ENCODE assay signal across 24 cellular contexts in the genomic region with DNA sequence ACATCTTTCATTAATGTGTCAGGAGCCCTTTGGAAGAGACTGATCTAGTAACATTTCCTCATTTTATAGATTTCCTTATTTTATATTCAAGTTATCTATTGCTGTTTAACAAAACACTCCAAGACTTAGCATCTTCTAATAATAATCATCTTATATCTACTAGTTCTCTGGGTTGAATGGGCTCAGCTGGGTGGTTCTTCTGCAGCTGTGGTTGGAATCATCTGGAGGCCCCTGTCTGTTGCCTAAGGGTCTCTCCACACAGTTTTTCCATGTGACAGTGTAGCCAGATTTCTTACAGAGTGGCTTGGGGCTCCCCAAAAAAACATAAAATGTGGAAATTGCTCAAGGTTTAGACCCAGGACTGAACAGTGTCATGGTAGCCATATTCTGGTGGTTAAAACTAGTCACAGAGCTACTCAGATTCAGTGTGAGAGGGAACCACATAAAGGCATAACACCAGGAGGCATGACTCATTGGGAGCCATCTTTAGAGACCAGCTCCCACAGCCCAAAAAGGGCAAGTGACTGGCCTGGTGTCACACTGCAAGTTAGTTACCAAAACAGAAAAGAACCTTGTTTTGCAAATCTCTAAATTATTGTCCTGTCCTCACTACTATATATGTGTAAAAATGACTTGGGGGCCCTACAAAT. TPM values are rescaled to one million over a fixed set of nuclear protein-coding genes. Genes with fewer than 3 reads are reported as not detected.
A peak's percentile ranks its signal among the peaks of the same experiment; 100 is the strongest.
DNase-seq lines count a peak whose midpoint lies in the region; ATAC-seq, FAIRE-seq and TF ChIP-seq lines count a peak whose summit lies in the region.
"Had no signal": no experiment of that assay in that cellular context is flagged by ENCODE, and none has a peak within 500 bp of the region (broad histone marks: within the 10 kb centered on the region; RNA-seq: fewer than 3 reads in every experiment).

No MANE protein-coding gene starts in this region.

- H3K4me1 ChIP-seq in K562 (replicated peaks in 1 of 2; ENCODE audit: control insufficient read depth in 2 of 2, insufficient read depth in 2 of 2, low read length in 2 of 2) (no peaks in the 10 kb centered on the region; a peak in 2 of 5 replicates), upper lobe of right lung (no peaks in the 10 kb centered on the region), sigmoid colon (no peaks in the 10 kb centered on the region)
- H3K4me1 ChIP-seq: parathyroid adenoma had no signal

- no peak overlapping the region for H3K4me3 ChIP-seq in K562
- H3K4me3 ChIP-seq in upper lobe of right lung, result no peak overlapping the region
- H3K4me3 ChIP-seq in sigmoid colon, result no peak overlapping the region
- H3K4me3 ChIP-seq: lower lobe of right lung, mucosa of descending colon had no signal

- CTCF ChIA-PET in K562 (lab: Yijun Ruan, JAX; ENCODE audit: low intra/inter-chr PET ratio), result no interaction called here

- no peak overlapping the region for H3K9ac ChIP-seq in K562 (ENCODE audit: insufficient read depth in 1 of 2, low read depth in 2 of 2, low read length in 2 of 2)
- H3K9ac ChIP-seq: parathyroid adenoma had no signal

- H3K27ac ChIP-seq in K562 (ENCODE audit: extremely low read depth, low read depth, low read length) (no peak overlapping the region), upper lobe of right lung (no peak overlapping the region), sigmoid colon (no peak overlapping the region), substantia nigra (ENCODE audit: low read depth, low read length, poor library complexity, severe bottlenecking) (no peak overlapping the region)
- H3K27ac ChIP-seq: lower lobe of right lung, parathyroid adenoma had no signal

- in situ Hi-C loops in K562 (cut with MboI), result no loop called here

- peaks cover 0 to 9% of the 10 kb centered on the region in 2 experiments; a peak in 1 of 5 replicates for H3K27me3 ChIP-seq in K562 (ENCODE audit: control insufficient read depth in 2 of 2, insufficient read depth in 2 of 2, low read length in 2 of 2)
- no peaks in the 10 kb centered on the region for H3K27me3 ChIP-seq in upper lobe of right lung
- no peaks in the 10 kb centered on the region for H3K27me3 ChIP-seq in sigmoid colon

- H3K36me3 ChIP-seq in K562 (ENCODE audit: control insufficient read depth, insufficient read depth, low read length) (no peaks in the 10 kb centered on the region), upper lobe of right lung (no peaks in the 10 kb centered on the region), sigmoid colon (peaks cover 0 to 14% (median 0%) of the 10 kb centered on the region in 4 donors)

- TF ChIP-seq POLR2A in K562 (conservative IDR thresholded peaks at IDR 0.05) (no peak), sigmoid colon (IDR thresholded peaks at IDR 0.05) (no peak)

- TF ChIP-seq EP300 in K562 (IDR thresholded peaks at IDR 0.05; ENCODE audit: low read length) (no peak), sigmoid colon (IDR thresholded peaks at IDR 0.05) (no peak)

- H3K9me1 ChIP-seq in K562 (ENCODE audit: control insufficient read depth, insufficient read depth, low read length), result no peaks in the 10 kb centered on the region

- no peak overlapping the region for H3K4me2 ChIP-seq in K562 (ENCODE audit: insufficient read depth, low read length)

- BruUV-seq in K562 (replicated peaks; lab: Mats Ljungman, UMichigan), result no TSS peak

- H2AFZ ChIP-seq in K562 (ENCODE audit: low read depth, low read length), result no peak overlapping the region
- H2AFZ ChIP-seq: parathyroid adenoma had no signal

- POLR2A ChIA-PET in K562 (lab: Yijun Ruan, JAX), result interaction anchor here (1.2 kb wide), 1 partner anchor 399 kb away, joined by 3 read pairs; no protein-coding TSS in a partner anchor

- no peak for FAIRE-seq in K562 (lab: Jason Lieb, UNC)
- FAIRE-seq: GM18507 had no signal

- TF ChIP-seq RAD21 in K562 (CRISPR knock-in tag; conservative IDR thresholded peaks at IDR 0.05 in 1 of 2, IDR thresholded peaks at IDR 0.05 in 1 of 2), result no peak

- TF ChIP-seq CTCF in K562 (IDR thresholded peaks at IDR 0.05 in 2 of 3, conservative IDR thresholded peaks at IDR 0.05 in 1 of 3; ENCODE audit: insufficient read depth in 2 of 3, low read depth in 1 of 3, low read length in 3 of 3), result no peak
- TF ChIP-seq CTCF in upper lobe of right lung (IDR thresholded peaks at IDR 0.05), result no peak
- no peak for TF ChIP-seq CTCF in sigmoid colon (IDR thresholded peaks at IDR 0.05)

- ATAC-seq in K562 (no peak), upper lobe of right lung (no peak)
- ATAC-seq: lower lobe of right lung, mucosa of descending colon, right cardiac atrium had no signal

- H3K9me3 ChIP-seq in K562 (replicated peaks; ENCODE audit: control insufficient read depth, insufficient read depth, low read depth, low read length), result no peaks in the 10 kb centered on the region
- H3K9me3 ChIP-seq in upper lobe of right lung, result peaks cover 7% of the 10 kb centered on the region
- peaks cover 0 to 8% (median 3%) of the 10 kb centered on the region in 4 donors for H3K9me3 ChIP-seq in sigmoid colon
- H3K9me3 ChIP-seq: mucosa of descending colon had no signal

- no peaks in the 10 kb centered on the region for H4K20me1 ChIP-seq in K562 (replicated peaks; ENCODE audit: control insufficient read depth, insufficient read depth, low read length)

- intact Hi-C loops in K562 (cut with micrococcal nuclease), result no loop called here
- intact Hi-C loops in upper lobe of right lung (cut with DNase I), result no loop called here
- intact Hi-C loops in sigmoid colon (cut with DNase I), result no loop called here

- DNase-seq in A172 (ENCODE audit: low spot score), result peak; percentile 40
- peak; percentile 42 for DNase-seq in Daoy (ENCODE audit: low read depth)
- peak; percentile 84 for DNase-seq in MV-4-11 (lab: John Stamatoyannopoulos, UW)
- peak in 1 of 4 experiments; percentile 17 for DNase-seq in K562 (ENCODE audit: extremely low read depth in 1 of 4, low spot score in 3 of 4)
- no peak for DNase-seq in upper lobe of right lung
- DNase-seq in SKM-1 treated with dmso at 0.1 percent for 144 hours (lab: John Stamatoyannopoulos, UW; ENCODE audit: unreplicated experiment), result no peak
- DNase-seq in sigmoid colon, result no peak
- no peak for DNase-seq in substantia nigra (lab: John Stamatoyannopoulos, UW)
- DNase-seq: activated B cell treated with CpG ODN at 0.5 μM for 24 hours; CD4-positive, alpha-beta T cell; GF-D8; GOT3; Karpas-422; lower lobe of right lung; mucosa of descending colon; NCI-H1105; NCI-H2081; NCI-H226; NCI-H774; nephron progenitor cell; right cardiac atrium; trophoblast cell had no signal

- H3K79me2 ChIP-seq in K562 (ENCODE audit: control insufficient read depth, insufficient read depth, low read length), result no peaks in the 10 kb centered on the region
- H3K79me2 ChIP-seq: parathyroid adenoma had no signal

RNA-seq across cellular contexts. Expression of a gene that starts 11.5 kb away (rescaled TPM):
- total RNA-seq in A172 (2014; rRNA removed; shearing (Covaris generic)), result 7.3 and 11.8 TPM in 2 replicates
- 3.8 and 11.4 TPM in 2 replicates for total RNA-seq in Daoy (2014; rRNA removed; shearing (Covaris generic))
- 0.21 TPM in 1 of 2 replicates, not detected in the other for total RNA-seq in K562 (2011; cell fraction: chromatin; rRNA removed; ENCODE audit: low replicate concordance)
- total RNA-seq in K562 (2011; cell fraction: nucleolus; rRNA removed), result 1.0 and 1.8 TPM in 2 replicates
- 1.7 and 1.9 TPM in 2 replicates for total RNA-seq in K562 (2011; cell fraction: nucleoplasm; rRNA removed)
- 0.86 and 1.8 TPM in 2 replicates for total RNA-seq in K562 (2014; rRNA removed)
- total RNA-seq in K562 (2014; rRNA removed; fragmentation: Illumina TruSeq; extraction: Trizol), result 0.06 and 0.07 TPM in 2 replicates
- 0.22 and 0.57 TPM in 2 replicates for total RNA-seq in K562 (2015; rRNA removed; fragmentation: Illumina TruSeq; extraction: Trizol)
- total RNA-seq in K562 (2021), result 0.16 and 0.58 TPM in 2 replicates
- polyA plus RNA-seq in K562 (2011; rRNA removed), result 0.10 and 0.38 TPM in 2 replicates
- polyA plus RNA-seq in K562 (2011; cell fraction: cytosol; rRNA removed), result 0.22 and 0.33 TPM in 2 replicates
- 1.1 and 1.7 TPM in 2 replicates for polyA plus RNA-seq in K562 (2011; cell fraction: nucleus; rRNA removed)
- polyA plus RNA-seq in K562 (2012), result 0.64 and 2.1 TPM in 2 replicates
- polyA plus RNA-seq in K562 (2014; fragmentation: Illumina TruSeq; extraction: Trizol), result 0.12 and 0.14 TPM in 2 replicates
- under 1 TPM; 0.01 to 0.08 TPM for polyA plus RNA-seq in K562 (2014; fragmentation: Nextera tagmentation; extraction: Ambion mirVana)
- 0.04 and 0.11 TPM in 2 replicates for polyA plus RNA-seq in K562 (2014; rRNA removed)
- 0.07 and 0.84 TPM in 2 replicates for polyA minus RNA-seq in K562 (2011; rRNA and poly(A)+ RNA removed)
- polyA minus RNA-seq in K562 (2011; cell fraction: cytosol; rRNA and poly(A)+ RNA removed), result 0.82 TPM in 1 of 2 replicates, not detected in the other
- polyA minus RNA-seq in K562 (2011; cell fraction: nucleus; rRNA and poly(A)+ RNA removed), result 1.4 TPM in 1 of 2 replicates, not detected in the other
- 17.7 TPM for total RNA-seq in upper lobe of right lung
- total RNA-seq in sigmoid colon, result 10 to 100 TPM in 1 of 4 donors, 1 to 10 TPM in 3; 6.4 to 18.8 (median 8.8) TPM
- polyA plus RNA-seq in sigmoid colon, result 10 to 100 TPM in 2 of 3 donors, 1 to 10 TPM in 1; 8.6 to 28.2 (median 10.9) TPM
- total RNA-seq: activated B cell treated with CpG ODN at 0.5 μM for 24 hours; CD4-positive, alpha-beta T cell had no signal

RNA-seq across cellular contexts. Expression of a gene that starts 31.7 kb away (rescaled TPM):
- 23.3 and 24.9 TPM in 2 replicates for total RNA-seq in A172 (2014; rRNA removed; shearing (Covaris generic))
- 21.4 and 24.7 TPM in 2 replicates for total RNA-seq in Daoy (2014; rRNA removed; shearing (Covaris generic))
- total RNA-seq in K562 (2011; cell fraction: chromatin; rRNA removed; ENCODE audit: low replicate concordance), result 8.1 and 13.3 TPM in 2 replicates
- total RNA-seq in K562 (2011; cell fraction: nucleolus; rRNA removed), result 8.9 and 10.0 TPM in 2 replicates
- total RNA-seq in K562 (2011; cell fraction: nucleoplasm; rRNA removed), result 12.8 and 19.0 TPM in 2 replicates
- 35.1 and 43.5 TPM in 2 replicates for total RNA-seq in K562 (2014; rRNA removed)
- 17.2 and 18.4 TPM in 2 replicates for total RNA-seq in K562 (2014; rRNA removed; fragmentation: Illumina TruSeq; extraction: Trizol)
- total RNA-seq in K562 (2015; rRNA removed; fragmentation: Illumina TruSeq; extraction: Trizol), result 16.7 and 18.0 TPM in 2 replicates
- total RNA-seq in K562 (2021), result 12.9 and 16.4 TPM in 2 replicates
- polyA plus RNA-seq in K562 (2011; rRNA removed), result 14.4 and 18.3 TPM in 2 replicates
- polyA plus RNA-seq in K562 (2011; cell fraction: cytosol; rRNA removed), result 9.9 and 11.6 TPM in 2 replicates
- polyA plus RNA-seq in K562 (2011; cell fraction: nucleus; rRNA removed), result 5.7 and 7.0 TPM in 2 replicates
- polyA plus RNA-seq in K562 (2012), result 9.6 and 12.2 TPM in 2 replicates
- 10.7 and 13.2 TPM in 2 replicates for polyA plus RNA-seq in K562 (2014; fragmentation: Illumina TruSeq; extraction: Trizol)
- polyA plus RNA-seq in K562 (2014; fragmentation: Nextera tagmentation; extraction: Ambion mirVana), result 1 to 10 TPM; 2.9 to 4.2 TPM
- 18.5 and 24.8 TPM in 2 replicates for polyA plus RNA-seq in K562 (2014; rRNA removed)
- polyA minus RNA-seq in K562 (2011; rRNA and poly(A)+ RNA removed), result 9.8 and 12.9 TPM in 2 replicates
- 6.1 and 6.4 TPM in 2 replicates for polyA minus RNA-seq in K562 (2011; cell fraction: cytosol; rRNA and poly(A)+ RNA removed)
- polyA minus RNA-seq in K562 (2011; cell fraction: nucleus; rRNA and poly(A)+ RNA removed), result 6.5 and 10.7 TPM in 2 replicates
- 13.3 TPM for total RNA-seq in upper lobe of right lung
- total RNA-seq in sigmoid colon, result 10 to 100 TPM in 3 of 4 donors, 1 to 10 TPM in 1; 9.1 to 24.4 (median 18.9) TPM
- polyA plus RNA-seq in sigmoid colon, result 10 to 100 TPM in 1 of 3 donors, 1 to 10 TPM in 2; 8.4 to 10.2 (median 9.5) TPM

Comparison
In these comparisons a context has a peak if more than half of its experiments do, and no peak if none do; other contexts are left out.
1. DNase-seq: peak in A172 (single experiment), Daoy (single experiment) and MV-4-11 (single experiment); none in upper lobe of right lung (single experiment), SKM-1 treated with dmso at 0.1 percent for 144 hours (single experiment), sigmoid colon (single experiment) and substantia nigra (0 of 49).